Comparison of ENCODE assay signal across 19 cellular contexts in the genomic region with DNA sequence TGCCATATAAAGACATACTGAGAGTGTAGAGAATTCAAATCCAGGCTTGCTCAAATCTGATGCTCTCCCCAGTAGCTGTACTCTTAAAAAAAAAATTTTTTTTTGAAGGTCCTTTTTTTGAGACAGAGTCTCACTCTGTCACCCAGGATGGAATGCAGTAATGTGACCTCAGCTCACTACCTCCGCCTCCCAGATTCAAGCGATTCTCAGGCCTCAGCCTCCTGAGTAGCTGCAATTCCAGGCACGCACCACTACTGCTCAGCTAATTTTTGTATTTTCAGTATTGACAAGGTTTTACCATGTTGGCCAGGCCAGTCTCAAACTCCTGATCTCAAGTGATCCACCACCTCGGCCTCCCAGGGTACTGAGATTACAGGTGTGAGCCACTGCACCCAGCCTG. TPM values are rescaled to one million over a fixed set of nuclear protein-coding genes. Genes with fewer than 3 reads are reported as not detected.
DNase-seq lines count a peak whose midpoint lies in the region; ATAC-seq and TF ChIP-seq lines count a peak whose summit lies in the region.
"Had no signal": no experiment of that assay in that cellular context is flagged by ENCODE, and none has a peak within 500 bp of the region (broad histone marks: within the 10 kb centered on the region; RNA-seq: fewer than 3 reads in every experiment).

No MANE protein-coding gene starts in this region.

- no peak overlapping the region for H3K4me3 ChIP-seq in H7 (ENCODE audit: insufficient read depth, low read depth, low read length)
- H3K4me3 ChIP-seq in iPS-20b (ENCODE audit: low read length) = peak overlapping the region; percentile 70; the same call in 1 of the 2 replicates
- H3K4me3 ChIP-seq in psoas muscle = no peak overlapping the region
- H3K4me3 ChIP-seq: BLaER1, MG63 had no signal

- H3K9me3 Mint-ChIP-seq in WTC11 = no peaks in the 10 kb centered on the region
- no peaks in the 10 kb centered on the region for H3K9me3 Mint-ChIP-seq in activated CD8-positive, alpha-beta memory T cell treated with anti-CD3 and anti-CD28 coated beads, Interleukin-2, amount 10 ng/mL, durations not matched to agents 7 days and 5 days (ENCODE audit: low read depth)
- H3K9me3 Mint-ChIP-seq: CD8-positive, alpha-beta T cell had no signal

- POLR2A ChIA-PET in WTC11 (lab: Charles Lee) = interaction anchor here (1.5 kb wide), 1 partner anchor 40 kb away, joined by 7 read pairs; no protein-coding TSS in a partner anchor

- H3K27ac Mint-ChIP-seq in WTC11 = no peak overlapping the region
- H3K27ac Mint-ChIP-seq in activated CD8-positive, alpha-beta memory T cell treated with anti-CD3 and anti-CD28 coated beads, Interleukin-2, amount 10 ng/mL, durations not matched to agents 7 days and 5 days = no peak overlapping the region
- H3K27ac Mint-ChIP-seq: CD8-positive, alpha-beta T cell had no signal

- intact Hi-C loops in psoas muscle (cut with DNase I) = no loop called here

- H3K27me3 Mint-ChIP-seq in WTC11 (ENCODE audit: low read depth) = peaks cover 18% of the 10 kb centered on the region
- peaks cover 17% of the 10 kb centered on the region for H3K27me3 Mint-ChIP-seq in activated CD8-positive, alpha-beta memory T cell treated with anti-CD3 and anti-CD28 coated beads, Interleukin-2, amount 10 ng/mL, durations not matched to agents 7 days and 5 days

- DNase-seq in H7 (peak; percentile 10), WTC11 (ENCODE audit: low spot score) (no peak), psoas muscle (no peak), GM20000 (ENCODE audit: low spot score) (no peak), T1000 (lab: John Stamatoyannopoulos, UW) (no peak)
- DNase-seq in activated CD8-positive, alpha-beta memory T cell treated with anti-CD3 and anti-CD28 coated beads, Interleukin-2, amount 10 ng/mL, durations not matched to agents 7 days and 5 days = no peak
- DNase-seq: Calu3; CD8-positive, alpha-beta T cell; DMS153; GOT3; MG63; NCI-H1417 treated with DMSO at 0.1 percent for 48 hours; NCI-H187; NCI-H446 treated with DMSO at 0.1 percent for 48 hours; NCI-H774 had no signal

- H3K9ac ChIP-seq in iPS-20b (ENCODE audit: low read depth, low read length) = no peak overlapping the region
- H3K9ac ChIP-seq: BLaER1 had no signal

- no peak overlapping the region for H3K27ac ChIP-seq in iPS-20b (ENCODE audit: low read length)
- peak overlapping the region; percentile 6 for H3K27ac ChIP-seq in psoas muscle
- H3K27ac ChIP-seq: BLaER1 had no signal

- H3K9me3 ChIP-seq in iPS-20b (ENCODE audit: insufficient read depth, low read depth, low read length) (no peaks in the 10 kb centered on the region), psoas muscle (no peaks in the 10 kb centered on the region)
- H3K9me3 ChIP-seq: BLaER1, MG63 had no signal

- no peak for TF ChIP-seq POLR2A in GM18505 (IDR thresholded peaks at IDR 0.05; ENCODE audit: borderline replicate concordance, extremely low read depth, insufficient read depth, insufficient read length)

- no peak overlapping the region for H3K4me3 Mint-ChIP-seq in WTC11
- H3K4me3 Mint-ChIP-seq in activated CD8-positive, alpha-beta memory T cell treated with anti-CD3 and anti-CD28 coated beads, Interleukin-2, amount 10 ng/mL, durations not matched to agents 7 days and 5 days = no peak overlapping the region

- peak; percentile 25; the same call in 1 of the 2 replicates for ATAC-seq in WTC11
- ATAC-seq in psoas muscle = peak in 1 of 4 donors; percentile 23
- ATAC-seq in activated CD8-positive, alpha-beta memory T cell treated with anti-CD3 and anti-CD28 coated beads, Interleukin-2, amount 10 ng/mL, durations not matched to agents 7 days and 5 days = no peak
- no peak for ATAC-seq in GM18505 (IDR thresholded peaks at IDR 0.05; ENCODE audit: unreplicated experiment)
- ATAC-seq: CD8-positive, alpha-beta T cell had no signal

- CTCF ChIA-PET in WTC11 (lab: Charles Lee) = interaction anchor here (0.6 to 2.2 kb wide), 8 partner anchors 40 to 417 kb away, joined by 3 to 15 read pairs (median 4); a partner anchor contains a TSS
- CTCF ChIA-PET in activated CD8-positive, alpha-beta memory T cell treated with anti-CD3 and anti-CD28 coated beads, Interleukin-2, amount 10 ng/mL, durations not matched to agents 7 days and 5 days (lab: Charles Lee) = interaction anchor here (1.9 to 4.3 kb wide), 2 partner anchors 57 to 97 kb away, joined by 6 to 23 read pairs; no protein-coding TSS in a partner anchor

- no peaks in the 10 kb centered on the region for H3K36me3 ChIP-seq in H7 (replicated peaks; ENCODE audit: control insufficient read depth, insufficient read depth, low read length)
- no peaks in the 10 kb centered on the region for H3K36me3 ChIP-seq in iPS-20b (ENCODE audit: insufficient read depth, low read depth, low read length)
- H3K36me3 ChIP-seq in psoas muscle (ENCODE audit: insufficient read depth in 1 of 2, low read depth in 1 of 2) = peaks cover 0 to 99% of the 10 kb centered on the region in 2 donors
- H3K36me3 ChIP-seq: BLaER1, MG63 had no signal

- H3K27me3 ChIP-seq in H7 (ENCODE audit: control insufficient read depth, insufficient read depth, low read length) (peaks cover 2% of the 10 kb centered on the region), iPS-20b (ENCODE audit: insufficient read depth, low read length) (peaks cover 19% of the 10 kb centered on the region), psoas muscle (ENCODE audit: insufficient read depth in 3 of 3, low read length in 2 of 3) (no peaks in the 10 kb centered on the region)
- H3K27me3 ChIP-seq: MG63 had no signal

- 62 to 81% (median 66%) methylated on average over 4 of the region's 4 CpGs for WGBS in psoas muscle, 3 donors

- peaks cover 49% of the 10 kb centered on the region for H3K4me1 Mint-ChIP-seq in WTC11
- peaks cover 2% of the 10 kb centered on the region for H3K4me1 Mint-ChIP-seq in activated CD8-positive, alpha-beta memory T cell treated with anti-CD3 and anti-CD28 coated beads, Interleukin-2, amount 10 ng/mL, durations not matched to agents 7 days and 5 days

- no peaks in the 10 kb centered on the region for H3K36me3 Mint-ChIP-seq in WTC11
- no peaks in the 10 kb centered on the region for H3K36me3 Mint-ChIP-seq in activated CD8-positive, alpha-beta memory T cell treated with anti-CD3 and anti-CD28 coated beads, Interleukin-2, amount 10 ng/mL, durations not matched to agents 7 days and 5 days
- H3K36me3 Mint-ChIP-seq: CD8-positive, alpha-beta T cell had no signal

- H3K4me1 ChIP-seq in iPS-20b (ENCODE audit: insufficient read depth, low read length) = peaks cover 18% of the 10 kb centered on the region
- H3K4me1 ChIP-seq in psoas muscle = peaks cover 12% of the 10 kb centered on the region
- H3K4me1 ChIP-seq: BLaER1 had no signal

- TF ChIP-seq CTCF in WTC11 (IDR thresholded peaks at IDR 0.05) (no peak), psoas muscle (IDR thresholded peaks at IDR 0.05) (no peak), GM20000 (IDR thresholded peaks at IDR 0.05; ENCODE audit: extremely low read depth, missing control alignments) (no peak)

TF ChIP-seq in WTC11, 78 proteins besides CTCF, POLR2A, EP300 and RAD21 (continues in another document):
- TF ChIP-seq, protein P1, sequence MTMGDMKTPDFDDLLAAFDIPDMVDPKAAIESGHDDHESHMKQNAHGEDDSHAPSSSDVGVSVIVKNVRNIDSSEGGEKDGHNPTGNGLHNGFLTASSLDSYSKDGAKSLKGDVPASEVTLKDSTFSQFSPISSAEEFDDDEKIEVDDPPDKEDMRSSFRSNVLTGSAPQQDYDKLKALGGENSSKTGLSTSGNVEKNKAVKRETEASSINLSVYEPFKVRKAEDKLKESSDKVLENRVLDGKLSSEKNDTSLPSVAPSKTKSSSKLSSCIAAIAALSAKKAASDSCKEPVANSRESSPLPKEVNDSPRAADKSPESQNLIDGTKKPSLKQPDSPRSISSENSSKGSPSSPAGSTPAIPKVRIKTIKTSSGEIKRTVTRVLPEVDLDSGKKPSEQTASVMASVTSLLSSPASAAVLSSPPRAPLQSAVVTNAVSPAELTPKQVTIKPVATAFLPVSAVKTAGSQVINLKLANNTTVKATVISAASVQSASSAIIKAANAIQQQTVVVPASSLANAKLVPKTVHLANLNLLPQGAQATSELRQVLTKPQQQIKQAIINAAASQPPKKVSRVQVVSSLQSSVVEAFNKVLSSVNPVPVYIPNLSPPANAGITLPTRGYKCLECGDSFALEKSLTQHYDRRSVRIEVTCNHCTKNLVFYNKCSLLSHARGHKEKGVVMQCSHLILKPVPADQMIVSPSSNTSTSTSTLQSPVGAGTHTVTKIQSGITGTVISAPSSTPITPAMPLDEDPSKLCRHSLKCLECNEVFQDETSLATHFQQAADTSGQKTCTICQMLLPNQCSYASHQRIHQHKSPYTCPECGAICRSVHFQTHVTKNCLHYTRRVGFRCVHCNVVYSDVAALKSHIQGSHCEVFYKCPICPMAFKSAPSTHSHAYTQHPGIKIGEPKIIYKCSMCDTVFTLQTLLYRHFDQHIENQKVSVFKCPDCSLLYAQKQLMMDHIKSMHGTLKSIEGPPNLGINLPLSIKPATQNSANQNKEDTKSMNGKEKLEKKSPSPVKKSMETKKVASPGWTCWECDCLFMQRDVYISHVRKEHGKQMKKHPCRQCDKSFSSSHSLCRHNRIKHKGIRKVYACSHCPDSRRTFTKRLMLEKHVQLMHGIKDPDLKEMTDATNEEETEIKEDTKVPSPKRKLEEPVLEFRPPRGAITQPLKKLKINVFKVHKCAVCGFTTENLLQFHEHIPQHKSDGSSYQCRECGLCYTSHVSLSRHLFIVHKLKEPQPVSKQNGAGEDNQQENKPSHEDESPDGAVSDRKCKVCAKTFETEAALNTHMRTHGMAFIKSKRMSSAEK (CRISPR knock-in tag; IDR thresholded peaks at IDR 0.05; ENCODE audit: borderline replicate concordance) = no peak

RNA-seq across cellular contexts. Expression of a gene that starts 28.7 kb away (rescaled TPM):
- total RNA-seq in H7 (2014; rRNA removed; shearing (Covaris generic)) = 0.07 and 0.24 TPM in 2 replicates
- total RNA-seq in WTC11 (2021) (0.14 to 0.59 TPM (median 0.57 TPM) in 3 replicates), psoas muscle (100 to 1,000 TPM; 134 to 205 (median 143) TPM)
- polyA plus RNA-seq in psoas muscle = 10 to 100 TPM; 15.2 to 56.0 (median 52.5) TPM
- total RNA-seq in activated CD8-positive, alpha-beta memory T cell treated with anti-CD3 and anti-CD28 coated beads, Interleukin-2, amount 10 ng/mL, durations not matched to agents 7 days and 5 days = not detected
- total RNA-seq: Calu3; CD8-positive, alpha-beta T cell had no signal

RNA-seq across cellular contexts. Expression of a gene that starts 32.4 kb away (rescaled TPM):
- 0.59 and 0.69 TPM in 2 replicates for total RNA-seq in H7 (2014; rRNA removed; shearing (Covaris generic))
- total RNA-seq in WTC11 (2021) (0.25 to 0.63 TPM (median 0.27 TPM) in 3 replicates), psoas muscle (1 to 10 TPM in 1 of 4 donors, under 1 TPM in 2, not detected in 1; 0.12 to 2.2 (median 0.27) TPM)
- under 1 TPM in 2 of 3 donors, not detected in 1; 0.06 to 0.10 TPM for polyA plus RNA-seq in psoas muscle
- under 1 TPM; 0.21 to 0.64 TPM for total RNA-seq in activated CD8-positive, alpha-beta memory T cell treated with anti-CD3 and anti-CD28 coated beads, Interleukin-2, amount 10 ng/mL, durations not matched to agents 7 days and 5 days
- total RNA-seq: Calu3, LHCN-M2 had no signal

Comparison
In these comparisons a context has a peak if more than half of its experiments do, and no peak if none do; other contexts are left out.
1. RNA of a gene that starts 28.7 kb away (total RNA-seq): 134 to 205 TPM in psoas muscle; 0.14 to 0.59 TPM in WTC11, 0.07 to 0.24 TPM in H7 and not detected in activated CD8-positive, alpha-beta memory T cell treated with anti-CD3 and anti-CD28 coated beads, Interleukin-2, amount 10 ng/mL, durations not matched to agents 7 days and 5 days; every median in the first group is over 10 times any median in the second.